In the genomic region with DNA sequence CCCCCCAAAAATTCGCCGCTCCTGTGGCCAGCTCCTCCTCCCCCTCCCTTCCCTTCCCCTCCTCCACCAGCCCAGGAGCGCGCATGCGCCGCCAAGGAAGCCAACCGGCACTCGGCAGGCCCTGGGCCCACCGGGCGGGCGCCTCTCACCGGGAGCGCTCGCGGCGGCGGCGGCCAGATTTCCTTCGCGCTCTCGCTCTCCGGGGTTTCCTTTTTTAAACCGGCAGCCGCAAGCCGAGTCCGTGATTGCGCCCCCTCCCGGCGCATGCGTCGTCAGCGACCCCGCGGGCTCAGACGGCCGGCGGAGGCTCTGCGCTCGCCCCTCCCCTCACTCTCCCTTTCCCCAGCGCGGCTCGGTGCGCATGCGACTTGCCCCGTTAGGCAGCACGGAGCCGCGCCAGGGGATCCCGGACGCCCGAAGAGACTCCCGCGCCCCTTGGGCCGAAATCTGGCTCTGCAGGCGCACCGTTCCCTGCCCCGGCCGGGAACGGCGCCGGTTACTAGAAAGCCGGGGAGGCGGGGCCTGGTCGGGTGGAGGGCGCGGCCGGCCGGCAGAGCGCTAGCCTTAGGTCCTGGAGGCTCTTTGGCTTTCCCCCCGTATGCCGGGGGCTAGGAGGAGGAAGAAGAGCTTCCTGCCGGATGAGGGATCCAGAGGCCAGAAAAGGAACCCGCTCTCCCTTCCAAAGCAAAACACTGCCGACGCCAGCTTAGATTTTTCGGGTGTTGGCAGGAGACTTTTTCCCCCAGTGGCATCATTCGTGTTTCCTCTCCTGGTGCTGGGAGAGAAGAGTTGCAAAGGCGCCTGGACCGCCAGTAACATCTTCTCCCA, we compare ENCODE assay signal across 8 cellular contexts. TPM values are rescaled to one million over a fixed set of nuclear protein-coding genes. Genes with fewer than 3 reads are reported as not detected.
A peak's percentile ranks its signal among the peaks of the same experiment; 100 is the strongest.
DNase-seq lines count a peak whose midpoint lies in the region; ATAC-seq lines count a peak whose summit lies in the region.

TSS of gene CLOCK (minus strand) at position 277 of the 828 bp plus-strand sequence. CDS start 64,124 bp downstream, outside the sequence.

- H3K4me1 Mint-ChIP-seq in memory B cell, result peaks cover 16% of the 10 kb centered on the region

- DNase-seq in CMK (ENCODE audit: low read depth), result peak; percentile 55
- peak; percentile 88 for DNase-seq in HK-2 (ENCODE audit: unreplicated experiment)
- peak; percentile 51 for DNase-seq in NCI-H82 treated with DMSO at 0.1 percent for 48 hours (lab: John Stamatoyannopoulos, UW; ENCODE audit: unreplicated experiment)
- DNase-seq in effector memory CD4-positive, alpha-beta T cell, result peak; percentile 77 to 83 (median 79)
- DNase-seq in memory B cell (ENCODE audit: low spot score in 2 of 2), result peak; percentile 82 to 91
- DNase-seq in stimulated activated CD8-positive, alpha-beta memory T cell treated with anti-CD3 and anti-CD28 coated beads, Interleukin-12 subunit alpha, Interleukin-12 subunit beta, amount 100 ng/mL, for 24 hours (ENCODE audit: extremely low read depth), result peak; percentile 67

- H3K27me3 ChIP-seq in effector memory CD4-positive, alpha-beta T cell (replicated peaks; ENCODE audit: control insufficient read depth, insufficient read depth, low read length, poor library complexity, severe bottlenecking), result no peaks in the 10 kb centered on the region

- ATAC-seq in GM19455 (IDR thresholded peaks at IDR 0.05; ENCODE audit: unreplicated experiment) (peak; percentile 77), memory B cell (ENCODE audit: low read depth) (peak; percentile 72)

- H3K36me3 Mint-ChIP-seq in memory B cell, result no peaks in the 10 kb centered on the region

- no peaks in the 10 kb centered on the region for H3K9me3 ChIP-seq in effector memory CD4-positive, alpha-beta T cell (ENCODE audit: control insufficient read depth, low read length)

- peaks cover 10% of the 10 kb centered on the region for H3K4me1 ChIP-seq in effector memory CD4-positive, alpha-beta T cell (ENCODE audit: control insufficient read depth, insufficient read depth, low read length, poor library complexity, severe bottlenecking)

- no peaks in the 10 kb centered on the region for H3K36me3 ChIP-seq in effector memory CD4-positive, alpha-beta T cell (ENCODE audit: control insufficient read depth, insufficient read depth, low read length)

- peak within 1 kb of the TSS; percentile 94 for H3K4me3 Mint-ChIP-seq in memory B cell

- H3K4me3 ChIP-seq in effector memory CD4-positive, alpha-beta T cell (ENCODE audit: insufficient read depth, low read depth, low read length, poor library complexity, severe bottlenecking), result peak within 1 kb of the TSS; percentile 90

- peak within 1 kb of the TSS; percentile 90 for H3K27ac Mint-ChIP-seq in memory B cell

- H3K27ac ChIP-seq in effector memory CD4-positive, alpha-beta T cell (ENCODE audit: insufficient read depth, low read length, poor library complexity, severe bottlenecking), result peak within 1 kb of the TSS; percentile 85

- H3K27me3 Mint-ChIP-seq in memory B cell, result no peaks in the 10 kb centered on the region

- CTCF ChIA-PET in activated CD8-positive, alpha-beta memory T cell treated with anti-CD3 and anti-CD28 coated beads for 36 hours (lab: Charles Lee), result interaction anchor here (1.0 to 1.8 kb wide), 3 partner anchors 151 to 402 kb away, joined by 3 to 5 read pairs (median 3); partner anchors contain the start of genes CEP135 and TMEM165

- POLR2A ChIA-PET in activated CD8-positive, alpha-beta memory T cell treated with anti-CD3 and anti-CD28 coated beads for 36 hours (lab: Charles Lee), result interaction anchor here (1.5 to 2.6 kb wide), 3 partner anchors 152 to 889 kb away, joined by 4 to 10 read pairs (median 9); partner anchors contain the start of genes PAICS, PPAT, SRD5A3 and TMEM165

- H3K9me3 Mint-ChIP-seq in memory B cell, result no peaks in the 10 kb centered on the region

RNA-seq across cellular contexts. Expression of gene CLOCK, which starts in this region (rescaled TPM):
- 10 to 100 TPM; 15.7 to 20.0 TPM for total RNA-seq in activated CD8-positive, alpha-beta memory T cell treated with anti-CD3 and anti-CD28 coated beads for 36 hours

Comparison
In these comparisons a context has a peak if more than half of its experiments do, and no peak if none do; other contexts are left out.
1. Peak in every context shown above with its lines: DNase-seq, ATAC-seq, H3K4me3 ChIP-seq and H3K27ac ChIP-seq.